14 cellular contexts compared by ENCODE assay signal in genomic region chr10:43863270-43863669, GRCh38.
DNase-seq lines count a peak whose midpoint lies in the region; ATAC-seq and TF ChIP-seq lines count a peak whose summit lies in the region.
"Had no signal": no experiment of that assay in that cellular context is flagged by ENCODE, and none has a peak within 500 bp of the region (broad histone marks: within the 10 kb centered on the region; RNA-seq: fewer than 3 reads in every experiment).

No MANE protein-coding gene starts in this region.

- H3K9me2 ChIP-seq in hepatocyte (replicated peaks; ENCODE audit: insufficient read depth): no peaks in the 10 kb centered on the region

- no peak for TF ChIP-seq EP300 in sigmoid colon (IDR thresholded peaks at IDR 0.05)

- no peaks in the 10 kb centered on the region for H3K9me3 ChIP-seq in ascending aorta
- no peaks in the 10 kb centered on the region for H3K9me3 ChIP-seq in hepatocyte (ENCODE audit: low read depth)
- no peaks in the 10 kb centered on the region for H3K9me3 ChIP-seq in sigmoid colon
- H3K9me3 ChIP-seq: MG63 had no signal

- ATAC-seq in HG03342 (IDR thresholded peaks at IDR 0.05; ENCODE audit: unreplicated experiment): no peak
- ATAC-seq: naive thymus-derived CD8-positive, alpha-beta T cell had no signal

- 94% methylated on average over 9 of the region's 9 CpGs for WGBS in hepatocyte (ENCODE audit: low lambda C conversion rate, missing lambda C conversion rate)
- 94 to 97% methylated on average over 9 of the region's 9 CpGs for WGBS in sigmoid colon, 2 donors

- intact Hi-C loops in ascending aorta (cut with DNase I): loop anchor here (2.0 to 10.0 kb wide), 4 partner anchors 16 to 171 kb away; no protein-coding TSS in a partner anchor
- intact Hi-C loops in sigmoid colon (cut with DNase I): no loop called here

- H3K4me3 ChIP-seq in ACC112 (ENCODE audit: low read depth, low read length): no peak overlapping the region
- no peak overlapping the region for H3K4me3 ChIP-seq in ascending aorta
- H3K4me3 ChIP-seq in hepatocyte: no peak overlapping the region
- no peak overlapping the region for H3K4me3 ChIP-seq in sigmoid colon
- H3K4me3 ChIP-seq: MG63 had no signal

- in situ Hi-C loops in KBM-7 (cut with MboI; ENCODE audit: low pct_unique_long_range_greater_than_20kb, low sequenced_read_pairs): no loop called here

- H3K27ac ChIP-seq in ACC112 (ENCODE audit: low read depth, low read length) (peak overlapping the region; percentile 89), ascending aorta (peak overlapping the region; percentile 77 to 89), hepatocyte (peak overlapping the region; percentile 95), sigmoid colon (peak overlapping the region in 3 of 4 donors; percentile 57 to 67 (median 62))

- no peak for TF ChIP-seq CTCF in ascending aorta (IDR thresholded peaks at IDR 0.05)
- no peak for TF ChIP-seq CTCF in hepatocyte (IDR thresholded peaks at IDR 0.05; ENCODE audit: poor library complexity)
- no peak for TF ChIP-seq CTCF in sigmoid colon (IDR thresholded peaks at IDR 0.05)

- no peak overlapping the region for H3K4me2 ChIP-seq in hepatocyte

- H3K79me2 ChIP-seq in ACC112 (ENCODE audit: control insufficient read depth, insufficient read depth, low read length, unreplicated experiment): no peaks in the 10 kb centered on the region
- H3K79me2 ChIP-seq in hepatocyte: no peaks in the 10 kb centered on the region

- H2AFZ ChIP-seq in ACC112 (ENCODE audit: low read length, unreplicated experiment): no peak overlapping the region
- H2AFZ ChIP-seq in hepatocyte: no peak overlapping the region

- TF ChIP-seq POLR2A in sigmoid colon (IDR thresholded peaks at IDR 0.05): no peak

- H3K4me1 ChIP-seq in ACC112 (ENCODE audit: control insufficient read depth, insufficient read depth, low read length, unreplicated experiment) (peaks cover 56% of the 10 kb centered on the region), ascending aorta (peaks cover 0 to 25% of the 10 kb centered on the region in 2 donors), hepatocyte (ENCODE audit: insufficient read depth) (peaks cover 32% of the 10 kb centered on the region), sigmoid colon (peaks cover 0 to 43% (median 21%) of the 10 kb centered on the region in 4 donors)

- DNase-seq in ascending aorta (ENCODE audit: low spot score in 2 of 2): no peak
- no peak for DNase-seq in hepatocyte (ENCODE audit: low spot score)
- DNase-seq in sigmoid colon: no peak
- no peak for DNase-seq in Kasumi-1 (lab: John Stamatoyannopoulos, UW)
- DNase-seq in KBM-7: no peak
- DNase-seq in NCI-H774 (lab: John Stamatoyannopoulos, UW): no peak
- DNase-seq: activated gamma-delta T cell; naive thymus-derived CD8-positive, alpha-beta T cell; NCI-H1930; NCI-H524; stimulated activated CD4-positive, alpha-beta T cell treated with anti-CD3 and anti-CD28 coated beads, Interleukin-4, amount 100 ng/mL, for 4 hours had no signal

- H3K36me3 ChIP-seq in ACC112 (ENCODE audit: insufficient read depth, low read length) (no peaks in the 10 kb centered on the region), ascending aorta (no peaks in the 10 kb centered on the region), hepatocyte (replicated peaks; ENCODE audit: insufficient read depth, low read depth) (no peaks in the 10 kb centered on the region), sigmoid colon (no peaks in the 10 kb centered on the region)
- H3K36me3 ChIP-seq: MG63 had no signal

- H4K20me1 ChIP-seq in hepatocyte (ENCODE audit: insufficient read depth, poor library complexity, severe bottlenecking): no peaks in the 10 kb centered on the region

- no peaks in the 10 kb centered on the region for H3K27me3 ChIP-seq in ACC112 (ENCODE audit: insufficient read depth, low read length)
- no peaks in the 10 kb centered on the region for H3K27me3 ChIP-seq in ascending aorta
- H3K27me3 ChIP-seq in hepatocyte: no peaks in the 10 kb centered on the region
- no peaks in the 10 kb centered on the region for H3K27me3 ChIP-seq in sigmoid colon
- H3K27me3 ChIP-seq: MG63 had no signal
